ENCODE assay signal across 31 cellular contexts in the genomic region with DNA sequence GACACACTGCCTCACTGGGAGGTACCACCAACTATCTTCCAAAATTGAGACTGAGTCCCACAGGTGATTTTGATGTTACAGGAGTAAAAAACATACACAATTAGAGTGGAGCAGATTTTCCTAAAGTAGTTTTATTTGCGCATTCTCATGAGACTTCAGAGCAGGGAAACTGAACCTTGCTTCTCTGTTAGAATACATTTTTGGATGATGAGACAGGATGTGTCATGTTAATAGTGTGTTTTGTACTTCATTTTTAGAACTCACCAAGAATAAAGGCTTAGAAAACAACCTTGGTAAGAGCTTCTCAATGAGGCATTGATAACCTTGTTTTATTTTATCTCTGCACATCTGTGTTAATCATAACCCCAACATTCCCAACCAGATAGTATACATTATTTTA.
"Had no signal": no experiment of that assay in that cellular context is flagged by ENCODE, and none has a peak within 500 bp of the region (broad histone marks: within the 10 kb centered on the region; RNA-seq: fewer than 3 reads in every experiment).

No MANE protein-coding gene starts in this region.

- ATAC-seq: activated CD8-positive, alpha-beta memory T cell treated with anti-CD3 and anti-CD28 coated beads, Interleukin-2, amount 10 ng/mL, durations not matched to agents 7 days and 5 days; activated naive CD4-positive, alpha-beta T cell treated with anti-CD3 and anti-CD28 coated beads, Interleukin-2, amount 50 U/mL, for 72 hours; activated naive CD8-positive, alpha-beta T cell treated with anti-CD3 and anti-CD28 coated beads, Interleukin-2, amount 50 U/mL, for 24 hours; T-cell had no signal

- H3K9me3 ChIP-seq: ascending aorta, Peyer's patch had no signal

- H3K27ac Mint-ChIP-seq: activated B cell treated with CpG ODN at 0.5 μM for 24 hours; activated CD4-positive, alpha-beta T cell treated with anti-CD3 and anti-CD28 coated beads, Interleukin-2, amount 10 ng/mL, durations not matched to agents 24 days and 14 days; activated CD8-positive, alpha-beta memory T cell treated with anti-CD3 and anti-CD28 coated beads, Interleukin-2, amount 10 ng/mL, durations not matched to agents 7 days and 5 days; activated naive CD4-positive, alpha-beta T cell treated with anti-CD3 and anti-CD28 coated beads, Interleukin-2, amount 50 U/mL, for 72 hours; activated naive CD8-positive, alpha-beta T cell treated with anti-CD3 and anti-CD28 coated beads, Interleukin-2, amount 50 U/mL, for 24 hours; activated T-cell treated with anti-CD3 and anti-CD28 coated beads, Interleukin-2, amount 50 U/mL, for 24 hours; activated T-helper 1 cell treated with anti-CD3 and anti-CD28 coated beads, Interleukin-12 subunit alpha, Interleukin-12 subunit beta, Interleukin-2, Interleukin-4 antibody, amounts not matched to agents 30 ng/mL and 10 ng/mL and 1 ng/mL, durations not matched to agents 14 hours and 24 hours and 36 hours; brain; T-cell had no signal

- DNase-seq: activated B cell treated with CpG ODN at 0.5 μM for 24 hours; activated CD4-positive, alpha-beta T cell treated with anti-CD3 and anti-CD28 coated beads for 1 hour; activated CD4-positive, alpha-beta T cell treated with anti-CD3 and anti-CD28 coated beads, Interleukin-2, amount 10 ng/mL, durations not matched to agents 24 days and 14 days; activated CD4-positive, alpha-beta T cell treated with anti-CD3 and anti-CD28 coated beads, Interleukin-2, amount 50 U/mL, for 48 hours; activated CD8-positive, alpha-beta memory T cell treated with anti-CD3 and anti-CD28 coated beads, Interleukin-2, amount 10 ng/mL, durations not matched to agents 7 days and 5 days; activated effector memory CD4-positive, alpha-beta T cell treated with Interleukin-2 at 50 U/mL for 16 hours; activated naive CD4-positive, alpha-beta T cell treated with Interleukin-2 at 50 U/mL for 16 hours; activated naive CD8-positive, alpha-beta T cell treated with anti-CD3 and anti-CD28 coated beads, Interleukin-2, amount 50 U/mL, for 24 hours; activated T-cell treated with anti-CD3 and anti-CD28 coated beads, Interleukin-2, amount 50 U/mL, for 24 hours; amniotic stem cell; MG63; MV-4-11; NCI-H1092 treated with DMSO at 0.1 percent for 48 hours; NCI-H1417 treated with DMSO at 0.1 percent for 48 hours; NCI-H1694 treated with DMSO at 0.1 percent for 48 hours; NCI-H2029 treated with DMSO at 0.1 percent for 48 hours; NCI-H345; NCI-H510A; NCI-H69; NK-92 treated with Interleukin-12 subunit alpha and Interleukin-12 subunit beta, amount 100 ng/mL, for 24 hours; OCI-M1; Peyer's patch; SHP77 treated with DMSO at 0.1 percent for 48 hours; T-cell; T-helper 2 cell; T1000 had no signal

- H3K27me3 Mint-ChIP-seq: activated B cell treated with CpG ODN at 0.5 μM for 24 hours; activated CD8-positive, alpha-beta memory T cell treated with anti-CD3 and anti-CD28 coated beads, Interleukin-2, amount 10 ng/mL, durations not matched to agents 7 days and 5 days; activated naive CD8-positive, alpha-beta T cell treated with anti-CD3 and anti-CD28 coated beads, Interleukin-2, amount 50 U/mL, for 24 hours; activated T-cell treated with anti-CD3 and anti-CD28 coated beads, Interleukin-2, amount 50 U/mL, for 24 hours; brain; central memory CD8-positive, alpha-beta T cell; T-cell had no signal

- H3K4me3 ChIP-seq: ascending aorta, MG63, Peyer's patch had no signal

- H3K36me3 ChIP-seq: ascending aorta, MG63, Peyer's patch had no signal

- H3K4me1 Mint-ChIP-seq: activated B cell treated with CpG ODN at 0.5 μM for 24 hours; activated CD4-positive, alpha-beta T cell treated with anti-CD3 and anti-CD28 coated beads, Interleukin-2, amount 10 ng/mL, durations not matched to agents 24 days and 14 days; activated CD8-positive, alpha-beta memory T cell treated with anti-CD3 and anti-CD28 coated beads, Interleukin-2, amount 10 ng/mL, durations not matched to agents 7 days and 5 days; activated naive CD8-positive, alpha-beta T cell treated with anti-CD3 and anti-CD28 coated beads, Interleukin-2, amount 50 U/mL, for 24 hours; brain; central memory CD8-positive, alpha-beta T cell; T-cell had no signal

- H3K9me3 Mint-ChIP-seq: activated CD4-positive, alpha-beta T cell treated with anti-CD3 and anti-CD28 coated beads, Interleukin-2, amount 10 ng/mL, durations not matched to agents 24 days and 14 days had no signal

- H3K27ac ChIP-seq: ascending aorta, Peyer's patch had no signal

- H3K4me1 ChIP-seq: ascending aorta, Peyer's patch had no signal

- H3K27me3 ChIP-seq: ascending aorta, MG63, Peyer's patch had no signal

- H3K4me3 Mint-ChIP-seq: activated B cell treated with CpG ODN at 0.5 μM for 24 hours; activated CD4-positive, alpha-beta T cell treated with anti-CD3 and anti-CD28 coated beads, Interleukin-2, amount 10 ng/mL, durations not matched to agents 24 days and 14 days; activated CD8-positive, alpha-beta memory T cell treated with anti-CD3 and anti-CD28 coated beads, Interleukin-2, amount 10 ng/mL, durations not matched to agents 7 days and 5 days; activated naive CD8-positive, alpha-beta T cell treated with anti-CD3 and anti-CD28 coated beads, Interleukin-2, amount 50 U/mL, for 24 hours; activated T-cell treated with anti-CD3 and anti-CD28 coated beads, Interleukin-2, amount 50 U/mL, for 24 hours; activated T-helper 1 cell treated with anti-CD3 and anti-CD28 coated beads, Interleukin-12 subunit alpha, Interleukin-12 subunit beta, Interleukin-2, Interleukin-4 antibody, amounts not matched to agents 30 ng/mL and 10 ng/mL and 1 ng/mL, durations not matched to agents 14 hours and 24 hours and 36 hours; brain; central memory CD8-positive, alpha-beta T cell; T-cell had no signal

- H3K36me3 Mint-ChIP-seq: activated CD8-positive, alpha-beta memory T cell treated with anti-CD3 and anti-CD28 coated beads, Interleukin-2, amount 10 ng/mL, durations not matched to agents 7 days and 5 days; activated naive CD4-positive, alpha-beta T cell treated with anti-CD3 and anti-CD28 coated beads, Interleukin-2, amount 50 U/mL, for 72 hours; brain; T-cell had no signal
